Comparison of ENCODE assay signal across 8 cellular contexts in the genomic region with DNA sequence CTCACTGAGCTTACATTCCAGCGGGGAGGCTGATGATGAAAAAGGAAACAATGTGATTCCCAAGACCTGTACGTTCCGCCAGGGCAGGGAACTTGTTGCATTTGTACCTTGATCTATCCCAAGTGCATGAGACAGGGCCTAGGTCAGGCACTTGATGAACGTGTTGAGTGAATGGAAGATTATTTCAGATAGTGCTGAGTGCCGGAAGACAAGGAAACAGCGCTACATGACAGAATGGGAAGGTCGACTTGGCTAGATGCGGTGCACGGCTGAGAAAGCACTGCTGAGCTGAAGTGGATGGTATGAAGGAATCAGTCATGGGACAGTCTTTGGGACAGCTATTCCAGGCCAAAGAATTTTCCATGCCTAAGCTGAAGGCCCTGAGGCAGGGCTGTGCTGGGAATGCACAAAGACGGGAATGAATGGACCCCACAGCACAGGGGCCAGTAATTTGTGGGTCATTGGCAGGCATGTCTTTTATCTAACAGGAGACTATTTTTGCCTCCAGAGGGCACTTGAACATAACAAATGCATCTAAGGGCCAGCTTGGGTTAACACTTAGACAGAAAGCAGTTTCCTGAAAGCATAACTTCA. TPM values are rescaled to one million over a fixed set of nuclear protein-coding genes. Genes with fewer than 3 reads are reported as not detected.
DNase-seq lines count a peak whose midpoint lies in the region; ATAC-seq and TF ChIP-seq lines count a peak whose summit lies in the region.
"Not testable (repeated sequence)": the region's sequence is repeated elsewhere in the genome, so short reads cannot be mapped to it uniquely, and the experiment has no call there.

No MANE protein-coding gene starts in this region.

- not testable (repeated sequence) for H3K4me1 Mint-ChIP-seq in naive thymus-derived CD8-positive, alpha-beta T cell

- H3K9me3 ChIP-seq in A673 (ENCODE audit: low read depth, low read length, poor library complexity, severe bottlenecking); OCI-LY1 (ENCODE audit: low read length): not testable (repeated sequence)

- H3F3A ChIP-seq in OCI-LY1 (ENCODE audit: insufficient read depth, low read length): not testable (repeated sequence)

- H4K20me1 ChIP-seq in OCI-LY1 (ENCODE audit: insufficient read depth, low read length): not testable (repeated sequence)

- H3K9me3 Mint-ChIP-seq in naive thymus-derived CD8-positive, alpha-beta T cell: not testable (repeated sequence)

- not testable (repeated sequence) for H3K79me2 ChIP-seq in OCI-LY1 (ENCODE audit: insufficient read depth, low read length)

- not testable (repeated sequence) for H3K36me3 ChIP-seq in A673 (ENCODE audit: insufficient read depth, low read length, poor library complexity, severe bottlenecking); OCI-LY1 (ENCODE audit: insufficient read depth, low read length)

- not testable (repeated sequence) for H3K4me3 Mint-ChIP-seq in naive thymus-derived CD8-positive, alpha-beta T cell

- not testable (repeated sequence) for H2AFZ ChIP-seq in OCI-LY1 (ENCODE audit: low read length)

- H3K27ac ChIP-seq in A673 (ENCODE audit: low read depth, low read length, poor library complexity, severe bottlenecking); OCI-LY1 (ENCODE audit: low read depth, low read length, poor library complexity, severe bottlenecking): not testable (repeated sequence)

- not testable (repeated sequence) for BruUV-seq in A673 (replicated peaks; lab: Mats Ljungman, UMichigan)

- not testable (repeated sequence) for H3K9ac ChIP-seq in OCI-LY1 (ENCODE audit: low read length)

- POLR2A ChIA-PET in A673 (lab: Charles Lee; ENCODE audit: low non-redundant PET); naive thymus-derived CD8-positive, alpha-beta T cell (lab: Charles Lee): not testable (repeated sequence)

- ATAC-seq in GM21619 (IDR thresholded peaks at IDR 0.05; ENCODE audit: unreplicated experiment): peak; percentile 85
- ATAC-seq in naive thymus-derived CD8-positive, alpha-beta T cell: peak; percentile 55 to 71

- not testable (repeated sequence) for H3K4me1 ChIP-seq in A673 (ENCODE audit: insufficient read depth, low read length, poor library complexity, severe bottlenecking); OCI-LY1 (ENCODE audit: insufficient read depth, low read length, severe bottlenecking)

- not testable (repeated sequence) for H3K27me3 ChIP-seq in A673 (replicated peaks; ENCODE audit: insufficient read depth, low read depth, low read length, poor library complexity); OCI-LY1 (ENCODE audit: insufficient read depth, low read length)

- peak; percentile 45 for DNase-seq in A673 (ENCODE audit: low spot score)
- DNase-seq in GM12864 (ENCODE audit: low read depth): not testable (repeated sequence)
- DNase-seq in HT-29 (ENCODE audit: low spot score): peak; percentile 52
- DNase-seq in amniotic epithelial cell (ENCODE audit: low read depth): peak; percentile 60
- DNase-seq in glomerular visceral epithelial cell (ENCODE audit: extremely low spot score): peak; percentile 32
- peak in 5 of 10 donors; percentile 10 to 46 (median 32) for DNase-seq in naive thymus-derived CD8-positive, alpha-beta T cell

- TF ChIP-seq CTCF in A673 (conservative IDR thresholded peaks at IDR 0.05; ENCODE audit: low read depth, low read length): peak; percentile 38
- TF ChIP-seq CTCF in GM12864 (IDR thresholded peaks at IDR 0.05; ENCODE audit: low read depth, low read length, missing control alignments): peak; percentile 44
- TF ChIP-seq CTCF in OCI-LY1 (IDR thresholded peaks at IDR 0.05; ENCODE audit: low read length): peak; percentile 37; the same call in 1 of the 2 replicates

- not testable (repeated sequence) for H3K27ac Mint-ChIP-seq in naive thymus-derived CD8-positive, alpha-beta T cell

- not testable (repeated sequence) for H3K4me3 ChIP-seq in A673 (ENCODE audit: low read depth, low read length, poor library complexity, severe bottlenecking); GM12864 (ENCODE audit: low read depth, low read length); OCI-LY1 (ENCODE audit: low read depth, low read length, poor library complexity, severe bottlenecking)

- H3K36me3 Mint-ChIP-seq in naive thymus-derived CD8-positive, alpha-beta T cell: not testable (repeated sequence)

- intact Hi-C loops in A673 (cut with micrococcal nuclease; ENCODE audit: unreplicated experiment): loop anchor here (1.0 to 10.0 kb wide), 3 partner anchors 238 to 586 kb away; a partner anchor contains a TSS

- not testable (repeated sequence) for H3K9me2 ChIP-seq in OCI-LY1 (ENCODE audit: low read depth, low read length)

- CTCF ChIA-PET in A673 (lab: Charles Lee): interaction anchor here (1.0 kb wide), 1 partner anchor 359 kb away, joined by 8 read pairs; no protein-coding TSS in a partner anchor

- not testable (repeated sequence) for H3K27me3 Mint-ChIP-seq in naive thymus-derived CD8-positive, alpha-beta T cell

- H3K4me2 ChIP-seq in OCI-LY1 (ENCODE audit: low read length): not testable (repeated sequence)

RNA-seq across cellular contexts. Expression of a gene that starts 33.1 kb away (rescaled TPM):
- 10.1 and 10.7 TPM in 2 replicates for total RNA-seq in A673 (2021)
- 1.1 and 2.4 TPM in 2 replicates for total RNA-seq in HT-29 (2014; rRNA removed; shearing (Covaris generic))
- total RNA-seq in naive thymus-derived CD8-positive, alpha-beta T cell: 10 to 100 TPM; 18.1 to 19.2 TPM
- polyA plus RNA-seq in naive thymus-derived CD8-positive, alpha-beta T cell: 10 to 100 TPM in 1 of 3 donors, 1 to 10 TPM in 2; 6.5 to 11.3 (median 8.7) TPM

RNA-seq across cellular contexts. Expression of a gene that starts 43.5 kb away (rescaled TPM):
- 104 and 132 TPM in 2 replicates for total RNA-seq in A673 (2021)
- total RNA-seq in HT-29 (2014; rRNA removed; shearing (Covaris generic)): 29.6 and 33.2 TPM in 2 replicates
- total RNA-seq in naive thymus-derived CD8-positive, alpha-beta T cell: 10 to 100 TPM; 38.7 to 45.4 TPM
- polyA plus RNA-seq in naive thymus-derived CD8-positive, alpha-beta T cell: 10 to 100 TPM; 50.4 to 53.1 (median 51.3) TPM
